ENCODE assay signal across 17 cellular contexts in the genomic region with DNA sequence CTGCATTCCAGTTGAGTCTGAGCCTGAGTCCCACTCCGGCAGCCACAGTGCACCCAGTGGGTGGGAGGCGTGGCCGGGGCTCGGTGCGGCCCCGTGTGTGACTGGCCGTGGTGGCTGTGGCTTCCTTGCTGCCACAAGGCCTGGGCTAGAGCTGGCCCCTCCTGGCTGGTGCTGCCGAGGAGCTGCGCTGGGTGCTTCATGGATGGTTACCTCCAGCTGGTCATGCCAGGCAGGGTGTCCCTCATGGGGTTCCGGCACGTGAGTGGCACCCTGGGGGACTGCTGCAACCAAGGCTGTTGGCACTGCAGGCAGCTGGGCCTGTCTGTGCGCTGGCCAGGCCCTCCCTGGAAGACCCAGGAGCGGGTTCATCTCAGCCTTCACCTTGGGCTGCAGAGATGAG.
A peak's percentile ranks its signal among the peaks of the same experiment; 100 is the strongest.
DNase-seq lines count a peak whose midpoint lies in the region; ATAC-seq and TF ChIP-seq lines count a peak whose summit lies in the region.
"Had no signal": no experiment of that assay in that cellular context is flagged by ENCODE, and none has a peak within 500 bp of the region (broad histone marks: within the 10 kb centered on the region; RNA-seq: fewer than 3 reads in every experiment).

No MANE protein-coding gene starts in this region.

- no peaks in the 10 kb centered on the region for H3K27me3 ChIP-seq in thyroid gland

- no peak for TF ChIP-seq POLR2A in thyroid gland (IDR thresholded peaks at IDR 0.05)

- no peaks in the 10 kb centered on the region for H3K9me3 ChIP-seq in thyroid gland
- H3K9me3 ChIP-seq: Caco-2 had no signal

- H3K4me1 ChIP-seq in thyroid gland: peaks cover 8 to 25% of the 10 kb centered on the region in 2 donors
- H3K4me1 ChIP-seq: Caco-2 had no signal

- no peak for TF ChIP-seq CTCF in thyroid gland (IDR thresholded peaks at IDR 0.05)

- no peaks in the 10 kb centered on the region for H3K36me3 ChIP-seq in thyroid gland

- intact Hi-C loops in thyroid gland (cut with DNase I): no loop called here

- DNase-seq in NCI-H1092 (lab: John Stamatoyannopoulos, UW): peak; percentile 46
- DNase-seq in NCI-H1092 treated with DMSO at 0.1 percent for 48 hours (lab: John Stamatoyannopoulos, UW): no peak
- DNase-seq in COR-L47 (lab: John Stamatoyannopoulos, UW): peak; percentile 92
- peak; percentile 54 for DNase-seq in NCI-H69 (lab: John Stamatoyannopoulos, UW)
- peak; percentile 17 to 19 for DNase-seq in thyroid gland
- DNase-seq in NOMO-1 (lab: John Stamatoyannopoulos, UW; ENCODE audit: unreplicated experiment in 2 of 2): no peak
- DNase-seq: C1 segment of cervical spinal cord; Caco-2; CD4-positive, CD25-positive, alpha-beta regulatory T cell; CD8-positive, alpha-beta memory T cell; DMS153; DMS79; GDM1; GOT3; H9 had no signal

- WGBS in thyroid gland, 2 donors: 85 to 95% methylated on average over 4 to 7 of the region's 13 CpGs

- H3K27ac ChIP-seq in thyroid gland: no peak overlapping the region
- H3K27ac ChIP-seq: 22Rv1 had no signal

- H3K4me3 ChIP-seq in thyroid gland (replicated peaks in 1 of 3): no peak overlapping the region

- no peak for ATAC-seq in GM18873 (IDR thresholded peaks at IDR 0.05; ENCODE audit: low FRiP score, unreplicated experiment)

Comparison
In these comparisons a context has a peak if more than half of its experiments do, and no peak if none do; other contexts are left out.
1. DNase-seq: peak in NCI-H1092 (single experiment), COR-L47 (single experiment), NCI-H69 (single experiment) and thyroid gland (2 of 2); none in NCI-H1092 treated with DMSO at 0.1 percent for 48 hours (single experiment) and NOMO-1 (0 of 2).